In the genomic region with DNA sequence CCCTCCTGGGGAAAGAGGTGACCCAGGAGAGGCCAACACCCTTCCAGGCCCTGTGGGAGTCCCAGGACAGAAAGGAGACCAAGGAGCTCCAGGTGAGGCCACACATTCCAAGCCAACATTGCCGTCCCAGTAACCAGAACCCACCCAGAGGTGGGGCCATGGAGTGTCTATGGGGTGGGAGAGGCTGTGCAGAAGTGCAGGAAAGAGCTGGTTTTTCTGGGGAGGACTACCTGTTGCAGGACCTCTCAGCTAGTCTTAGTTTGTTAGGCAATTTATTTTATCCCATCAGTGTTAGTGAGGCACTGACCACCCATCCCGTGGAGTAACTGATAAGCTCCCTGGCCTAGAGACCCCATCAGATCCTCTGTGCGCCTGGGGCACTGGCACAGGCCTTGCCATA, we compare ENCODE assay signal across 33 cellular contexts.
"Had no signal": no experiment of that assay in that cellular context is flagged by ENCODE, and none has a peak within 500 bp of the region (broad histone marks: within the 10 kb centered on the region; RNA-seq: fewer than 3 reads in every experiment).

No MANE protein-coding gene starts in this region.

- H3K4me1 ChIP-seq: adrenal gland, body of pancreas, esophagus muscularis mucosa, foreskin keratinocyte had no signal

- H3K4me3 ChIP-seq: adrenal gland, body of pancreas, esophagus muscularis mucosa, gastrocnemius medialis had no signal

- H3K9me3 Mint-ChIP-seq: activated B cell treated with CpG ODN at 0.5 μM for 24 hours; activated CD4-positive, alpha-beta memory T cell treated with anti-CD3 and anti-CD28 coated beads for 36 hours; activated naive CD4-positive, alpha-beta T cell treated with anti-CD3 and anti-CD28 coated beads for 36 hours; activated naive CD4-positive, alpha-beta T cell treated with anti-CD3 and anti-CD28 coated beads, Interleukin-2, amount 50 U/mL, for 24 hours; activated naive CD8-positive, alpha-beta T cell treated with anti-CD3 and anti-CD28 coated beads, Interleukin-2, amount 50 U/mL, for 24 hours; activated T-helper 1 cell treated with anti-CD3 and anti-CD28 coated beads, Interleukin-12 subunit alpha, Interleukin-12 subunit beta, Interleukin-2, Interleukin-4 antibody, amounts not matched to agents 30 ng/mL and 10 ng/mL and 1 ng/mL, durations not matched to agents 14 hours and 24 hours and 36 hours; activated T-helper 2 cell treated with anti-CD3 and anti-CD28 coated beads, Interferon-gamma antibody, Interleukin-2, Interleukin-4, amounts not matched to agents 10 μg/mL and 5 μg/mL and 100 μg/mL, durations not matched to agents 14 hours and 24 hours and 36 hours; effector memory CD8-positive, alpha-beta T cell; T-helper 1 cell treated with Interleukin-12 subunit alpha and Interleukin-12 subunit beta and Interleukin-4 antibody, amounts not matched to agents 30 μg/mL and 1 μg/mL, for 36 hours had no signal

- H3K4me3 Mint-ChIP-seq: activated B cell treated with CpG ODN at 0.5 μM for 24 hours; activated CD4-positive, alpha-beta memory T cell treated with anti-CD3 and anti-CD28 coated beads for 36 hours; activated CD8-positive, alpha-beta memory T cell treated with anti-CD3 and anti-CD28 coated beads, Interleukin-2, amount 10 ng/mL, durations not matched to agents 7 days and 5 days; activated CD8-positive, alpha-beta T cell treated with anti-CD3 and anti-CD28 coated beads, Interleukin-2, amount 10 ng/mL, durations not matched to agents 7 days and 5 days; activated naive CD4-positive, alpha-beta T cell treated with anti-CD3 and anti-CD28 coated beads for 36 hours; activated naive CD4-positive, alpha-beta T cell treated with anti-CD3 and anti-CD28 coated beads, Interleukin-2, amount 50 U/mL, for 24 hours; activated naive CD8-positive, alpha-beta T cell treated with anti-CD3 and anti-CD28 coated beads for 36 hours; activated naive CD8-positive, alpha-beta T cell treated with anti-CD3 and anti-CD28 coated beads, Interleukin-2, amount 50 U/mL, for 24 hours; activated T-helper 1 cell treated with anti-CD3 and anti-CD28 coated beads, Interleukin-12 subunit alpha, Interleukin-12 subunit beta, Interleukin-2, Interleukin-4 antibody, amounts not matched to agents 30 ng/mL and 10 ng/mL and 1 ng/mL, durations not matched to agents 14 hours and 24 hours and 36 hours; effector memory CD8-positive, alpha-beta T cell; T-cell; T-helper 1 cell treated with Interleukin-12 subunit alpha and Interleukin-12 subunit beta and Interleukin-4 antibody, amounts not matched to agents 30 μg/mL and 1 μg/mL, for 36 hours had no signal

- H3K27ac ChIP-seq: adrenal gland, body of pancreas, foreskin keratinocyte, WERI-Rb-1 had no signal

- FAIRE-seq: colon had no signal

- H3K9me3 ChIP-seq: adrenal gland, body of pancreas, esophagus muscularis mucosa, gastrocnemius medialis had no signal

- H3K27ac Mint-ChIP-seq: activated B cell treated with CpG ODN at 0.5 μM for 24 hours; activated CD4-positive, alpha-beta memory T cell treated with anti-CD3 and anti-CD28 coated beads for 36 hours; activated CD8-positive, alpha-beta memory T cell treated with anti-CD3 and anti-CD28 coated beads, Interleukin-2, amount 10 ng/mL, durations not matched to agents 7 days and 5 days; activated CD8-positive, alpha-beta T cell treated with anti-CD3 and anti-CD28 coated beads, Interleukin-2, amount 10 ng/mL, durations not matched to agents 7 days and 5 days; activated naive CD4-positive, alpha-beta T cell treated with anti-CD3 and anti-CD28 coated beads for 36 hours; activated naive CD4-positive, alpha-beta T cell treated with anti-CD3 and anti-CD28 coated beads, Interleukin-2, amount 50 U/mL, for 24 hours; activated naive CD8-positive, alpha-beta T cell treated with anti-CD3 and anti-CD28 coated beads for 36 hours; activated naive CD8-positive, alpha-beta T cell treated with anti-CD3 and anti-CD28 coated beads, Interleukin-2, amount 50 U/mL, for 24 hours; activated T-helper 1 cell treated with anti-CD3 and anti-CD28 coated beads, Interleukin-12 subunit alpha, Interleukin-12 subunit beta, Interleukin-2, Interleukin-4 antibody, amounts not matched to agents 30 ng/mL and 10 ng/mL and 1 ng/mL, durations not matched to agents 14 hours and 24 hours and 36 hours; activated T-helper 2 cell treated with anti-CD3 and anti-CD28 coated beads, Interferon-gamma antibody, Interleukin-2, Interleukin-4, amounts not matched to agents 10 μg/mL and 5 μg/mL and 100 μg/mL, durations not matched to agents 14 hours and 24 hours and 36 hours; effector memory CD8-positive, alpha-beta T cell; T-cell; T-helper 1 cell treated with Interleukin-12 subunit alpha and Interleukin-12 subunit beta and Interleukin-4 antibody, amounts not matched to agents 30 μg/mL and 1 μg/mL, for 36 hours had no signal

- DNase-seq: activated B cell treated with CpG ODN at 0.5 μM for 24 hours; activated CD4-positive, alpha-beta memory T cell treated with anti-CD3 and anti-CD28 coated beads for 36 hours; activated CD4-positive, alpha-beta T cell treated with anti-CD3 and anti-CD28 coated beads for 48 hours; activated CD8-positive, alpha-beta memory T cell treated with anti-CD3 and anti-CD28 coated beads, Interleukin-2, amount 10 ng/mL, durations not matched to agents 7 days and 5 days; activated CD8-positive, alpha-beta memory T cell treated with anti-CD3 and anti-CD28 coated beads, Interleukin-2, amount 50 U/mL, for 4 hours; activated CD8-positive, alpha-beta T cell treated with anti-CD3 and anti-CD28 coated beads, Interleukin-2, amount 10 ng/mL, durations not matched to agents 7 days and 5 days; activated effector memory CD4-positive, alpha-beta T cell treated with anti-CD3 and anti-CD28 coated beads, Interleukin-2, amount 50 U/mL, for 16 hours; activated naive CD4-positive, alpha-beta T cell treated with anti-CD3 and anti-CD28 coated beads for 36 hours; activated naive CD8-positive, alpha-beta T cell treated with anti-CD3 and anti-CD28 coated beads for 36 hours; activated naive CD8-positive, alpha-beta T cell treated with anti-CD3 and anti-CD28 coated beads, Interleukin-2, amount 50 U/mL, for 24 hours; activated T-cell treated with anti-CD3 and anti-CD28 coated beads, Interleukin-2, amount 50 U/mL, for 1 hour; activated T-cell treated with anti-CD3 and anti-CD28 coated beads, Interleukin-2, amount 50 U/mL, for 48 hours; adrenal gland; amygdala; body of pancreas; caudate nucleus; cortex of kidney; dermis blood vessel endothelial cell; effector CD4-positive, alpha-beta T cell; effector memory CD8-positive, alpha-beta T cell; erythroblast; foreskin keratinocyte; gastrocnemius medialis; glutamatergic neuron; T-cell; T1000; WERI-Rb-1 had no signal

- H3K27me3 Mint-ChIP-seq: activated B cell treated with CpG ODN at 0.5 μM for 24 hours; activated CD4-positive, alpha-beta memory T cell treated with anti-CD3 and anti-CD28 coated beads for 36 hours; activated CD8-positive, alpha-beta memory T cell treated with anti-CD3 and anti-CD28 coated beads, Interleukin-2, amount 10 ng/mL, durations not matched to agents 7 days and 5 days; activated naive CD4-positive, alpha-beta T cell treated with anti-CD3 and anti-CD28 coated beads, Interleukin-2, amount 50 U/mL, for 24 hours; activated naive CD8-positive, alpha-beta T cell treated with anti-CD3 and anti-CD28 coated beads, Interleukin-2, amount 50 U/mL, for 24 hours had no signal

- H3K27me3 ChIP-seq: adrenal gland, body of pancreas, esophagus muscularis mucosa, foreskin keratinocyte, gastrocnemius medialis had no signal

- H3K4me1 Mint-ChIP-seq: activated B cell treated with CpG ODN at 0.5 μM for 24 hours; activated CD8-positive, alpha-beta memory T cell treated with anti-CD3 and anti-CD28 coated beads, Interleukin-2, amount 10 ng/mL, durations not matched to agents 7 days and 5 days; activated naive CD4-positive, alpha-beta T cell treated with anti-CD3 and anti-CD28 coated beads, Interleukin-2, amount 50 U/mL, for 24 hours; activated naive CD8-positive, alpha-beta T cell treated with anti-CD3 and anti-CD28 coated beads for 36 hours; activated naive CD8-positive, alpha-beta T cell treated with anti-CD3 and anti-CD28 coated beads, Interleukin-2, amount 50 U/mL, for 24 hours; T-cell had no signal

- H3K36me3 Mint-ChIP-seq: activated CD4-positive, alpha-beta memory T cell treated with anti-CD3 and anti-CD28 coated beads for 36 hours; activated CD8-positive, alpha-beta memory T cell treated with anti-CD3 and anti-CD28 coated beads, Interleukin-2, amount 10 ng/mL, durations not matched to agents 7 days and 5 days; activated naive CD4-positive, alpha-beta T cell treated with anti-CD3 and anti-CD28 coated beads, Interleukin-2, amount 50 U/mL, for 24 hours; activated naive CD8-positive, alpha-beta T cell treated with anti-CD3 and anti-CD28 coated beads for 36 hours; T-cell had no signal
